9 cellular contexts compared by ENCODE assay signal in the genomic region with DNA sequence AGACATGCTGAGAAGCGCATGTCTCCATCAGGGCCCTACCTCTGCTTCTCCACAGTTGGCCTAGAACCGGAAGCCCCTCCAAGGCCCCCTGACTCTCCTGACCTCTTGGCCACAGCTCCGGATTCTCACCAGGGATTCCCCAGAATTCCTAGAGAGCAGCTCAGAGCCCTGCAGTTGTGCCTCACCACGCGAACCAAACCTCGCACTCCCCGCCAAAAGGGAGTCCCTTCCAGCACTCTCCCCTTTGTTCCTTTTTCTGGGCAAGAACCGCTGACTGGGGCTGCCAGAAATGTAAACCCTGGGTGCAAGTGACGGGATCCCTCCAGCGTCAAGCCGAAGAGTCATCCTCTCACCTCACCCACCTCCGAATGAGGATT. TPM values are rescaled to one million over a fixed set of nuclear protein-coding genes. Genes with fewer than 3 reads are reported as not detected.
DNase-seq lines count a peak whose midpoint lies in the region; ATAC-seq lines count a peak whose summit lies in the region.
"Had no signal": no experiment of that assay in that cellular context is flagged by ENCODE, and none has a peak within 500 bp of the region (broad histone marks: within the 10 kb centered on the region; RNA-seq: fewer than 3 reads in every experiment).

No MANE protein-coding gene starts in this region.

- peaks cover 23% of the 10 kb centered on the region for H3K4me1 Mint-ChIP-seq in dendritic cell treated with granulocyte-macrophage colony-stimulating factor and Interleukin-4, amounts not matched to agents 40 ng/mL and 50 ng/mL, for 4 days (ENCODE audit: low read depth)
- peaks cover 41 to 51% (median 48%) of the 10 kb centered on the region in 3 donors for H3K4me1 Mint-ChIP-seq in naive B cell

- DNase-seq in ACHN (peak; percentile 21), HK-2 (ENCODE audit: unreplicated experiment) (peak; percentile 27), naive B cell (no peak), SW 1271 (lab: John Stamatoyannopoulos, UW) (no peak)
- no peak for DNase-seq in effector CD4-positive, alpha-beta T cell
- DNase-seq: stimulated activated CD4-positive, alpha-beta T cell treated with anti-CD3 and anti-CD28 coated beads, Interleukin-2, amount 100 ng/mL, for 48 hours had no signal

- H3K36me3 Mint-ChIP-seq in dendritic cell treated with granulocyte-macrophage colony-stimulating factor and Interleukin-4, amounts not matched to agents 40 ng/mL and 50 ng/mL, for 4 days (ENCODE audit: low read depth) = no peaks in the 10 kb centered on the region
- H3K36me3 Mint-ChIP-seq in naive B cell = peaks cover 0 to 12% of the 10 kb centered on the region in 2 donors

- intact Hi-C loops in dendritic cell treated with granulocyte-macrophage colony-stimulating factor and Interleukin-4, amounts not matched to agents 40 ng/mL and 50 ng/mL, for 4 days (cut with micrococcal nuclease) = no loop called here

- peaks cover 29% of the 10 kb centered on the region for H3K27me3 Mint-ChIP-seq in dendritic cell treated with granulocyte-macrophage colony-stimulating factor and Interleukin-4, amounts not matched to agents 40 ng/mL and 50 ng/mL, for 4 days
- H3K27me3 Mint-ChIP-seq in naive B cell = no peaks in the 10 kb centered on the region

- no peak for ATAC-seq in naive B cell (ENCODE audit: low read depth in 2 of 2)
- ATAC-seq in GM19395 (IDR thresholded peaks at IDR 0.05; ENCODE audit: unreplicated experiment) = no peak
- no peak for ATAC-seq in HG02870 (IDR thresholded peaks at IDR 0.05; ENCODE audit: unreplicated experiment)

- H3K27ac Mint-ChIP-seq in dendritic cell treated with granulocyte-macrophage colony-stimulating factor and Interleukin-4, amounts not matched to agents 40 ng/mL and 50 ng/mL, for 4 days = peak overlapping the region; percentile 50
- peak overlapping the region; percentile 59 to 97 (median 92) for H3K27ac Mint-ChIP-seq in naive B cell

- H3K4me3 Mint-ChIP-seq in dendritic cell treated with granulocyte-macrophage colony-stimulating factor and Interleukin-4, amounts not matched to agents 40 ng/mL and 50 ng/mL, for 4 days = peak overlapping the region; percentile 70
- peak overlapping the region; percentile 79 to 95 (median 86) for H3K4me3 Mint-ChIP-seq in naive B cell

- H3K9me3 Mint-ChIP-seq in dendritic cell treated with granulocyte-macrophage colony-stimulating factor and Interleukin-4, amounts not matched to agents 40 ng/mL and 50 ng/mL, for 4 days = no peaks in the 10 kb centered on the region
- H3K9me3 Mint-ChIP-seq in naive B cell = no peaks in the 10 kb centered on the region

- in situ Hi-C loops in ACHN (cut with HindIII; ENCODE audit: low pct_ligation_motif_present, low pct_unique_long_range_greater_than_20kb, low sequenced_read_pairs) = no loop called here

RNA-seq across cellular contexts. Expression of gene AFF3, which starts 36.7 kb away (rescaled TPM):
- polyA plus RNA-seq in naive B cell (ENCODE audit: low read depth in 6 of 6) = 100 to 1,000 TPM in 2 of 6 donors, 10 to 100 TPM in 4; 43.8 to 255 (median 96.8) TPM

Comparison
In these comparisons a context has a peak if more than half of its experiments do, and no peak if none do; other contexts are left out.
1. DNase-seq: peak in ACHN (single experiment) and HK-2 (single experiment); none in naive B cell (single experiment), SW 1271 (0 of 2) and effector CD4-positive, alpha-beta T cell (single experiment).